In genomic region chr5:111495159-111495558, GRCh38 we compare ENCODE assay signal across 15 cellular contexts. TPM values are rescaled to one million over a fixed set of nuclear protein-coding genes. Genes with fewer than 3 reads are reported as not detected.
DNase-seq lines count a peak whose midpoint lies in the region; ATAC-seq and TF ChIP-seq lines count a peak whose summit lies in the region.
"Had no signal": no experiment of that assay in that cellular context is flagged by ENCODE, and none has a peak within 500 bp of the region (broad histone marks: within the 10 kb centered on the region; RNA-seq: fewer than 3 reads in every experiment).

No MANE protein-coding gene starts in this region.

- peak overlapping the region; percentile 79 for H3K27ac Mint-ChIP-seq in activated naive CD8-positive, alpha-beta T cell treated with anti-CD3 and anti-CD28 coated beads for 36 hours
- no peak overlapping the region for H3K27ac Mint-ChIP-seq in activated naive CD8-positive, alpha-beta T cell treated with anti-CD3 and anti-CD28 coated beads, Interleukin-2, amount 50 U/mL, for 24 hours
- peak overlapping the region; percentile 91 for H3K27ac Mint-ChIP-seq in type B pancreatic cell

- H3K9me3 Mint-ChIP-seq in activated naive CD8-positive, alpha-beta T cell treated with anti-CD3 and anti-CD28 coated beads for 36 hours = no peaks in the 10 kb centered on the region
- H3K9me3 Mint-ChIP-seq in activated naive CD8-positive, alpha-beta T cell treated with anti-CD3 and anti-CD28 coated beads, Interleukin-2, amount 50 U/mL, for 24 hours = no peaks in the 10 kb centered on the region
- no peaks in the 10 kb centered on the region for H3K9me3 Mint-ChIP-seq in type B pancreatic cell
- H3K9me3 Mint-ChIP-seq: immature natural killer cell had no signal

- no peak for DNase-seq in activated naive CD8-positive, alpha-beta T cell treated with anti-CD3 and anti-CD28 coated beads for 36 hours
- no peak for DNase-seq in activated naive CD8-positive, alpha-beta T cell treated with anti-CD3 and anti-CD28 coated beads, Interleukin-2, amount 50 U/mL, for 24 hours
- DNase-seq in NCI-H82 (lab: John Stamatoyannopoulos, UW) (peak; percentile 67), cerebellum (ENCODE audit: low spot score) (peak; percentile 40), type B pancreatic cell (ENCODE audit: extremely low spot score, unreplicated experiment) (no peak), H4 (ENCODE audit: low spot score) (no peak)
- DNase-seq: activated CD8-positive, alpha-beta memory T cell treated with anti-CD3 and anti-CD28 coated beads for 24 hours; activated gamma-delta T cell; Calu3; dorsolateral prefrontal cortex; esophagus squamous epithelium; immature natural killer cell; NCI-H524 treated with DMSO at 0.1 percent for 48 hours; stimulated activated CD4-positive, alpha-beta T cell treated with anti-CD3 and anti-CD28 coated beads, Interleukin-1b, Interleukin-23, amount 100 ng/mL, for 48 hours had no signal

- TF ChIP-seq CTCF in type B pancreatic cell (conservative IDR thresholded peaks at IDR 0.05) = no peak

- no peak for ATAC-seq in activated naive CD8-positive, alpha-beta T cell treated with anti-CD3 and anti-CD28 coated beads, Interleukin-2, amount 50 U/mL, for 24 hours
- no peak for ATAC-seq in HG03159 (IDR thresholded peaks at IDR 0.05; ENCODE audit: unreplicated experiment)

- peaks cover 27% of the 10 kb centered on the region for H3K4me1 Mint-ChIP-seq in activated naive CD8-positive, alpha-beta T cell treated with anti-CD3 and anti-CD28 coated beads for 36 hours
- peaks cover 13% of the 10 kb centered on the region for H3K4me1 Mint-ChIP-seq in activated naive CD8-positive, alpha-beta T cell treated with anti-CD3 and anti-CD28 coated beads, Interleukin-2, amount 50 U/mL, for 24 hours
- peaks cover 7% of the 10 kb centered on the region for H3K4me1 Mint-ChIP-seq in type B pancreatic cell (ENCODE audit: unreplicated experiment)

- no peak overlapping the region for H3K4me3 Mint-ChIP-seq in activated naive CD8-positive, alpha-beta T cell treated with anti-CD3 and anti-CD28 coated beads for 36 hours
- no peak overlapping the region for H3K4me3 Mint-ChIP-seq in activated naive CD8-positive, alpha-beta T cell treated with anti-CD3 and anti-CD28 coated beads, Interleukin-2, amount 50 U/mL, for 24 hours
- H3K4me3 Mint-ChIP-seq in type B pancreatic cell = no peak overlapping the region
- H3K4me3 Mint-ChIP-seq: immature natural killer cell had no signal

- H3K27me3 Mint-ChIP-seq in activated naive CD8-positive, alpha-beta T cell treated with anti-CD3 and anti-CD28 coated beads for 36 hours = no peaks in the 10 kb centered on the region
- no peaks in the 10 kb centered on the region for H3K27me3 Mint-ChIP-seq in activated naive CD8-positive, alpha-beta T cell treated with anti-CD3 and anti-CD28 coated beads, Interleukin-2, amount 50 U/mL, for 24 hours
- no peaks in the 10 kb centered on the region for H3K27me3 Mint-ChIP-seq in type B pancreatic cell

- H3K36me3 Mint-ChIP-seq in activated naive CD8-positive, alpha-beta T cell treated with anti-CD3 and anti-CD28 coated beads for 36 hours = peaks cover 30% of the 10 kb centered on the region
- H3K36me3 Mint-ChIP-seq in activated naive CD8-positive, alpha-beta T cell treated with anti-CD3 and anti-CD28 coated beads, Interleukin-2, amount 50 U/mL, for 24 hours (ENCODE audit: low read depth) = peaks cover 43% of the 10 kb centered on the region
- peaks cover 18% of the 10 kb centered on the region for H3K36me3 Mint-ChIP-seq in type B pancreatic cell

RNA-seq across cellular contexts. Expression of gene STARD4, which starts 17.2 kb away (rescaled TPM):
- 10 to 100 TPM; 71.6 to 71.8 TPM for total RNA-seq in activated naive CD8-positive, alpha-beta T cell treated with anti-CD3 and anti-CD28 coated beads for 36 hours
- total RNA-seq in cerebellum (50.0 TPM), type B pancreatic cell (ENCODE audit: low replicate concordance) (39.1 and 56.6 TPM in 2 replicates)
- 67.1 and 91.0 TPM in 2 replicates for total RNA-seq in H4 (2014; rRNA removed; shearing (Covaris generic))

Comparison
In these comparisons a context has a peak if more than half of its experiments do, and no peak if none do; other contexts are left out.
1. DNase-seq: peak in NCI-H82 (single experiment) and cerebellum (single experiment); none in activated naive CD8-positive, alpha-beta T cell treated with anti-CD3 and anti-CD28 coated beads for 36 hours (single experiment), activated naive CD8-positive, alpha-beta T cell treated with anti-CD3 and anti-CD28 coated beads, Interleukin-2, amount 50 U/mL, for 24 hours (single experiment), type B pancreatic cell (single experiment) and H4 (single experiment).